In the genomic region with DNA sequence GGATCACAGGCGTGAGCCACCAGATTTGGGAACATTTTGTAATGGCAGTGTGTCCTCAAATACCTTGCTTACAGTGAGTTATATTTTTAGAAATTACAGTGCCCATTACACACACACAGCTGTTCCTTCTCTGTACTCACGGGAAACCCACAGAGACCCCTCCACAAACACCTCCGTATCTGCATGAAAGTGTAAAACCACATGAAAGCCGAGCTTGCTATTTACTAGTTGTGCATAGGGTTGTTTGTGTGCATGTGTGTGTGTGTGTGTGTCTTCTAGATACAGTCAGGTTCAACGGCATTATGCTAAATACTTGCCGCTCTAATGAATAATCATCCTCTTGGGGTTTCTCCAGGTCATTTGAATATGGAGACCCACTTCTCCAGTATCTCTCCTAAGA, we compare ENCODE assay signal across 1 cellular context.
TF ChIP-seq lines count a peak whose summit lies in the region.

No MANE protein-coding gene starts in this region.

TF ChIP-seq in GM12878, 131 proteins besides CTCF, POLR2A, EP300 and RAD21 (continued from another document):
- TF ChIP-seq CBFB (IDR thresholded peaks at IDR 0.05; ENCODE audit: low read depth): peak; percentile 74; the same call in 1 of the 2 replicates
- peak; percentile 70; the same call in 1 of the 2 replicates for TF ChIP-seq BCL11A (IDR thresholded peaks at IDR 0.05; ENCODE audit: low read depth, low read length)
- TF ChIP-seq, protein P1, sequence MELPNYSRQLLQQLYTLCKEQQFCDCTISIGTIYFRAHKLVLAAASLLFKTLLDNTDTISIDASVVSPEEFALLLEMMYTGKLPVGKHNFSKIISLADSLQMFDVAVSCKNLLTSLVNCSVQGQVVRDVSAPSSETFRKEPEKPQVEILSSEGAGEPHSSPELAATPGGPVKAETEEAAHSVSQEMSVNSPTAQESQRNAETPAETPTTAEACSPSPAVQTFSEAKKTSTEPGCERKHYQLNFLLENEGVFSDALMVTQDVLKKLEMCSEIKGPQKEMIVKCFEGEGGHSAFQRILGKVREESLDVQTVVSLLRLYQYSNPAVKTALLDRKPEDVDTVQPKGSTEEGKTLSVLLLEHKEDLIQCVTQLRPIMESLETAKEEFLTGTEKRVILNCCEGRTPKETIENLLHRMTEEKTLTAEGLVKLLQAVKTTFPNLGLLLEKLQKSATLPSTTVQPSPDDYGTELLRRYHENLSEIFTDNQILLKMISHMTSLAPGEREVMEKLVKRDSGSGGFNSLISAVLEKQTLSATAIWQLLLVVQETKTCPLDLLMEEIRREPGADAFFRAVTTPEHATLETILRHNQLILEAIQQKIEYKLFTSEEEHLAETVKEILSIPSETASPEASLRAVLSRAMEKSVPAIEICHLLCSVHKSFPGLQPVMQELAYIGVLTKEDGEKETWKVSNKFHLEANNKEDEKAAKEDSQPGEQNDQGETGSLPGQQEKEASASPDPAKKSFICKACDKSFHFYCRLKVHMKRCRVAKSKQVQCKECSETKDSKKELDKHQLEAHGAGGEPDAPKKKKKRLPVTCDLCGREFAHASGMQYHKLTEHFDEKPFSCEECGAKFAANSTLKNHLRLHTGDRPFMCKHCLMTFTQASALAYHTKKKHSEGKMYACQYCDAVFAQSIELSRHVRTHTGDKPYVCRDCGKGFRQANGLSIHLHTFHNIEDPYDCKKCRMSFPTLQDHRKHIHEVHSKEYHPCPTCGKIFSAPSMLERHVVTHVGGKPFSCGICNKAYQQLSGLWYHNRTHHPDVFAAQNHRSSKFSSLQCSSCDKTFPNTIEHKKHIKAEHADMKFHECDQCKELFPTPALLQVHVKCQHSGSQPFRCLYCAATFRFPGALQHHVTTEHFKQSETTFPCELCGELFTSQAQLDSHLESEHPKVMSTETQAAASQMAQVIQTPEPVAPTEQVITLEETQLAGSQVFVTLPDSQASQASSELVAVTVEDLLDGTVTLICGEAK (IDR thresholded peaks at IDR 0.05; ENCODE audit: borderline replicate concordance): no peak
- TF ChIP-seq, protein P2, sequence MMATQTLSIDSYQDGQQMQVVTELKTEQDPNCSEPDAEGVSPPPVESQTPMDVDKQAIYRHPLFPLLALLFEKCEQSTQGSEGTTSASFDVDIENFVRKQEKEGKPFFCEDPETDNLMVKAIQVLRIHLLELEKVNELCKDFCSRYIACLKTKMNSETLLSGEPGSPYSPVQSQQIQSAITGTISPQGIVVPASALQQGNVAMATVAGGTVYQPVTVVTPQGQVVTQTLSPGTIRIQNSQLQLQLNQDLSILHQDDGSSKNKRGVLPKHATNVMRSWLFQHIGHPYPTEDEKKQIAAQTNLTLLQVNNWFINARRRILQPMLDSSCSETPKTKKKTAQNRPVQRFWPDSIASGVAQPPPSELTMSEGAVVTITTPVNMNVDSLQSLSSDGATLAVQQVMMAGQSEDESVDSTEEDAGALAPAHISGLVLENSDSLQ (IDR thresholded peaks at IDR 0.05): no peak
- TF ChIP-seq MTA3 (IDR thresholded peaks at IDR 0.05; ENCODE audit: borderline replicate concordance, low read length): peak; percentile 75; the same call in 1 of the 2 replicates
- TF ChIP-seq EZH2 (IDR thresholded peaks at IDR 0.05; ENCODE audit: borderline replicate concordance, control insufficient read depth, low read depth, low read length): no peak
